In genomic region chr7:129859188-129859587, GRCh38 we compare ENCODE assay signal across 1 cellular context.
TF ChIP-seq lines count a peak whose summit lies in the region.

No MANE protein-coding gene starts in this region.

TF ChIP-seq in GM12878, 131 proteins besides CTCF, POLR2A, EP300 and RAD21 (continued from another document):
- TF ChIP-seq REST (IDR thresholded peaks at IDR 0.05; ENCODE audit: low read depth, low read length): no peak
